ENCODE assay signal across 1 cellular context in the genomic region with DNA sequence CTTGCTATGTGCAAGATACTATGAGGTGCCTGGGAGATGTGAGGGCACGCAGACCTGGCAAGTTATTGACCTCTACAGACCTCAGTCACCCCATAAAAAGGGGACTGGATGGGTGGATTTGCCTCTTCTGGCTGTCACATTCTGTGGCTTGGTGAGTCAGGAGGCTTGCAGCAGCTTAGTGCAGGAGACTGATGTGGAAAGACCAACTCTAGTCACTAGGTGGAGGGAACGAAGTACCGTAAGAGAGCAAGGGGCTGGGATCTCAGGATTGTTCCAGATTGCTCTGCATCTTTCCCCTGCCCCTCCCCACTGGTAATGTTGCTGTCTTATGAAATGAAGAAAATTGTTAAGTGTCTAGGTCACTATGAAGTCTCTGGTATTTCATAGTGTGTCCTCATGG.
A peak's percentile ranks its signal among the peaks of the same experiment; 100 is the strongest.
TF ChIP-seq lines count a peak whose summit lies in the region.

No MANE protein-coding gene starts in this region.

TF ChIP-seq in K562, 482 proteins besides CTCF, POLR2A, EP300 and RAD21 (continued from another document):
- TF ChIP-seq ZNF354B (CRISPR knock-in tag; IDR thresholded peaks at IDR 0.05) (no peak), BCLAF1 (IDR thresholded peaks at IDR 0.05; ENCODE audit: borderline replicate concordance in 1 of 2, control insufficient read depth in 1 of 2, low read depth in 2 of 2, low read length in 1 of 2) (no peak), GABPB1 (CRISPR knock-in tag; IDR thresholded peaks at IDR 0.05) (0 out of 2 replicates have a peak, but pooled peaks have one; percentile 20), USF2 (CRISPR knock-in tag; IDR thresholded peaks at IDR 0.05) (no peak), HNRNPH1 (optimal IDR thresholded peaks at IDR 0.05; ENCODE audit: low read depth, low read length) (no peak), SIX5 (IDR thresholded peaks at IDR 0.05; ENCODE audit: borderline replicate concordance in 1 of 2, insufficient read depth in 1 of 2, low read depth in 1 of 2, low read length in 2 of 2) (no peak), ZC3H8 (IDR thresholded peaks at IDR 0.05) (no peak), E2F1 (CRISPR knock-in tag; IDR thresholded peaks at IDR 0.05) (no peak), BRD4 (IDR thresholded peaks at IDR 0.05) (no peak), ZFP1 (CRISPR knock-in tag; IDR thresholded peaks at IDR 0.05) (no peak), ZNF143 (CRISPR knock-in tag; IDR thresholded peaks at IDR 0.05) (no peak), ZSCAN29 (IDR thresholded peaks at IDR 0.05) (no peak), PKNOX1 (IDR thresholded peaks at IDR 0.05) (no peak), MCM7 (IDR thresholded peaks at IDR 0.05) (no peak), SAFB (IDR thresholded peaks at IDR 0.05; ENCODE audit: borderline replicate concordance, low read depth, low read length) (no peak), HDAC3 (IDR thresholded peaks at IDR 0.05; ENCODE audit: borderline replicate concordance, partially characterized antibody) (no peak), PCBP1 (IDR thresholded peaks at IDR 0.05; ENCODE audit: low read depth, low read length, poor library complexity, severe bottlenecking) (no peak), LCOR (CRISPR knock-in tag; IDR thresholded peaks at IDR 0.05) (no peak)
